1 cellular context compared by ENCODE assay signal in the genomic region with DNA sequence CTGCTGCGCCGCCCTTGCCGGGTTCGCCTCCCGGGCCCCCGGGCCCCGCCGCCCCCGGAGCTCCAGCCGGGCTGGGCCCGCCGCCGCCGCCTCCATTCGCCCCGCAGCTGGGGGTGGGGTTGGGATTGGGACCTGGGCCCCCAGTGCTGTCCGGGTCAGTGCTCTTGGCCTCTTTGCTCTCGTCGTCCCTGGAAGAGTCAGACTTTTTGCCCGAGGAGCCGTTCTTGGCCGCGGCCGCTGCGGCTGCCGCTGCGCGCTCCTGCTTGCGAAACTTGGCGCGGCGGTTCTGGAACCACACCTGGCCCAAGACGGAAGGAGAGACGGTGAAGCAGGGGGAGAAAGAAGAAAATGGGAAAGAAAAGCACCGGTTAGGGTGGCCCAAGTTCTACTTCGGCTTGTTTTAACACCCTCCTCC.
TF ChIP-seq lines count a peak whose summit lies in the region.

No MANE protein-coding gene starts in this region.

TF ChIP-seq in neural cell, 6 proteins besides CTCF, POLR2A, EP300 and RAD21:
- TF ChIP-seq POLR2AphosphoS5 (IDR thresholded peaks at IDR 0.05) = no peak
- TF ChIP-seq, protein P1, sequence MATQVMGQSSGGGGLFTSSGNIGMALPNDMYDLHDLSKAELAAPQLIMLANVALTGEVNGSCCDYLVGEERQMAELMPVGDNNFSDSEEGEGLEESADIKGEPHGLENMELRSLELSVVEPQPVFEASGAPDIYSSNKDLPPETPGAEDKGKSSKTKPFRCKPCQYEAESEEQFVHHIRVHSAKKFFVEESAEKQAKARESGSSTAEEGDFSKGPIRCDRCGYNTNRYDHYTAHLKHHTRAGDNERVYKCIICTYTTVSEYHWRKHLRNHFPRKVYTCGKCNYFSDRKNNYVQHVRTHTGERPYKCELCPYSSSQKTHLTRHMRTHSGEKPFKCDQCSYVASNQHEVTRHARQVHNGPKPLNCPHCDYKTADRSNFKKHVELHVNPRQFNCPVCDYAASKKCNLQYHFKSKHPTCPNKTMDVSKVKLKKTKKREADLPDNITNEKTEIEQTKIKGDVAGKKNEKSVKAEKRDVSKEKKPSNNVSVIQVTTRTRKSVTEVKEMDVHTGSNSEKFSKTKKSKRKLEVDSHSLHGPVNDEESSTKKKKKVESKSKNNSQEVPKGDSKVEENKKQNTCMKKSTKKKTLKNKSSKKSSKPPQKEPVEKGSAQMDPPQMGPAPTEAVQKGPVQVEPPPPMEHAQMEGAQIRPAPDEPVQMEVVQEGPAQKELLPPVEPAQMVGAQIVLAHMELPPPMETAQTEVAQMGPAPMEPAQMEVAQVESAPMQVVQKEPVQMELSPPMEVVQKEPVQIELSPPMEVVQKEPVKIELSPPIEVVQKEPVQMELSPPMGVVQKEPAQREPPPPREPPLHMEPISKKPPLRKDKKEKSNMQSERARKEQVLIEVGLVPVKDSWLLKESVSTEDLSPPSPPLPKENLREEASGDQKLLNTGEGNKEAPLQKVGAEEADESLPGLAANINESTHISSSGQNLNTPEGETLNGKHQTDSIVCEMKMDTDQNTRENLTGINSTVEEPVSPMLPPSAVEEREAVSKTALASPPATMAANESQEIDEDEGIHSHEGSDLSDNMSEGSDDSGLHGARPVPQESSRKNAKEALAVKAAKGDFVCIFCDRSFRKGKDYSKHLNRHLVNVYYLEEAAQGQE (IDR thresholded peaks at IDR 0.05; ENCODE audit: borderline replicate concordance) = no peak
- TF ChIP-seq EZH2 (IDR thresholded peaks at IDR 0.05; ENCODE audit: borderline replicate concordance, insufficient read depth, low read length, poor library complexity, severe bottlenecking) = peak; percentile 83
- TF ChIP-seq SMC3 (conservative IDR thresholded peaks at IDR 0.05; ENCODE audit: poor library complexity) = no peak
- no peak for TF ChIP-seq MXI1 (conservative IDR thresholded peaks at IDR 0.05; ENCODE audit: poor library complexity, severe bottlenecking)
- no peak for TF ChIP-seq TAF1 (IDR thresholded peaks at IDR 0.05; ENCODE audit: low read depth)
